Comparison of ENCODE assay signal across 8 cellular contexts in the genomic region with DNA sequence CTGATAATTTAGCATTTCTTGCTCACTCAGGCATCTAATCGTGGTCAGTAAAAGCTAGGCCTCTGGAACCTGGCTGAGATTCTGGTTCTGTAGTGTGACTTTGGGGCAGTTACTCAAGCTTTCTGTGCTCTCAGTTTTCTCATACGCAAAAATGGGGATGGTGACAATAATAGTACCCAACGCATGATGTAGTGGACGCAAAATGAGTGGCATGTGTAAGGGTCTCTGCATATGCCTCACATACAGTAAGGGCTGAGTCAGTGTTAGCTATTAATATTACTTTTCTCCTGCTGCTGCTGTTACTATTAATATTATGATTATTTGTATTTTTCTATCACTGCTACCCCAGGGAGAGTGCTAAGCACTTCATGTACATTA. TPM values are rescaled to one million over a fixed set of nuclear protein-coding genes. Genes with fewer than 3 reads are reported as not detected.
DNase-seq lines count a peak whose midpoint lies in the region; ATAC-seq and TF ChIP-seq lines count a peak whose summit lies in the region.

No MANE protein-coding gene starts in this region.

- no peak for TF ChIP-seq CTCF in BJ (IDR thresholded peaks at IDR 0.05; ENCODE audit: insufficient read depth, low read depth, low read length)
- TF ChIP-seq CTCF in LNCaP clone FGC (IDR thresholded peaks at IDR 0.05; ENCODE audit: control insufficient read depth, extremely low read depth, insufficient read depth), result no peak
- TF ChIP-seq CTCF in choroid plexus epithelial cell (conservative IDR thresholded peaks at IDR 0.05; ENCODE audit: low read depth, low read length), result no peak

- peak overlapping the region; percentile 88 to 96 (median 94) for H3K4me3 Mint-ChIP-seq in naive thymus-derived CD8-positive, alpha-beta T cell

- H3K4me3 ChIP-seq in BJ (ENCODE audit: low read depth, low read length) (peak overlapping the region; percentile 74), LNCaP clone FGC (ENCODE audit: low read depth, low read length) (peak overlapping the region; percentile 64), choroid plexus epithelial cell (ENCODE audit: low read depth, low read length) (peak overlapping the region; percentile 91)

- peaks cover 0 to 22% (median 11%) of the 10 kb centered on the region in 9 donors for H3K9me3 Mint-ChIP-seq in naive thymus-derived CD8-positive, alpha-beta T cell

- peaks cover 7 to 16% (median 10%) of the 10 kb centered on the region in 4 donors for H3K4me1 Mint-ChIP-seq in naive thymus-derived CD8-positive, alpha-beta T cell

- H3K27me3 ChIP-seq in BJ (ENCODE audit: control insufficient read depth, insufficient read depth, low read length), result no peaks in the 10 kb centered on the region

- DNase-seq in BJ (ENCODE audit: low read depth), result no peak
- DNase-seq in LNCaP clone FGC (ENCODE audit: low read depth), result no peak
- no peak for DNase-seq in choroid plexus epithelial cell (ENCODE audit: low read depth)
- DNase-seq in naive thymus-derived CD8-positive, alpha-beta T cell, result no peak
- no peak for DNase-seq in NCI-H226
- no peak for DNase-seq in dedifferentiated amniotic fluid mesenchymal stem cell (ENCODE audit: extremely low spot score)
- no peak for DNase-seq in A172 (ENCODE audit: low spot score)
- no peak for DNase-seq in C1 segment of cervical spinal cord (lab: John Stamatoyannopoulos, UW)

- H3K27ac Mint-ChIP-seq in naive thymus-derived CD8-positive, alpha-beta T cell, result peak overlapping the region in 6 of 10 donors; percentile 34 to 92 (median 61)

- ATAC-seq in naive thymus-derived CD8-positive, alpha-beta T cell, result no peak

- POLR2A ChIA-PET in BJ (lab: Charles Lee), result interaction anchor here (0.5 kb wide), 1 partner anchor 277 kb away, joined by 5 read pairs; no protein-coding TSS in a partner anchor
- POLR2A ChIA-PET in naive thymus-derived CD8-positive, alpha-beta T cell (lab: Charles Lee), result interaction anchor here (1.5 kb wide), 1 partner anchor 17 kb away, joined by 3 read pairs; the partner anchor contains the start of gene ABHD12

- CTCF ChIA-PET in BJ (lab: Yijun Ruan, JAX), result interaction anchor here (0.5 to 4.3 kb wide), 4 partner anchors 10 to 218 kb away, joined by 3 to 32 read pairs (median 4); no protein-coding TSS in a partner anchor

- peaks cover 0 to 13% (median 10%) of the 10 kb centered on the region in 3 donors for H3K36me3 Mint-ChIP-seq in naive thymus-derived CD8-positive, alpha-beta T cell

- H3K36me3 ChIP-seq in BJ (ENCODE audit: control insufficient read depth, insufficient read depth, low read length), result no peaks in the 10 kb centered on the region

- no peaks in the 10 kb centered on the region for H3K27me3 Mint-ChIP-seq in naive thymus-derived CD8-positive, alpha-beta T cell

RNA-seq across cellular contexts. Expression of gene GINS1, which starts 0.7 kb away (rescaled TPM):
- 2.7 and 4.7 TPM in 2 replicates for polyA plus RNA-seq in BJ (2011; rRNA removed)
- polyA minus RNA-seq in BJ (2011; rRNA and poly(A)+ RNA removed), result 2.7 and 3.0 TPM in 2 replicates
- total RNA-seq in naive thymus-derived CD8-positive, alpha-beta T cell, result 1 to 10 TPM in 1 of 2 experiments, under 1 TPM in 1; 0.41 to 1.4 TPM
- under 1 TPM; 0.25 to 0.89 (median 0.30) TPM for polyA plus RNA-seq in naive thymus-derived CD8-positive, alpha-beta T cell
- 42.6 and 48.4 TPM in 2 replicates for total RNA-seq in A172 (2014; rRNA removed; shearing (Covaris generic))

RNA-seq across cellular contexts. Expression of gene ABHD12, which starts 17.5 kb away (rescaled TPM):
- 20.2 and 25.0 TPM in 2 replicates for polyA plus RNA-seq in BJ (2011; rRNA removed)
- polyA minus RNA-seq in BJ (2011; rRNA and poly(A)+ RNA removed), result 18.3 and 21.0 TPM in 2 replicates
- 10 to 100 TPM; 27.4 to 28.9 TPM for total RNA-seq in naive thymus-derived CD8-positive, alpha-beta T cell
- polyA plus RNA-seq in naive thymus-derived CD8-positive, alpha-beta T cell, result 10 to 100 TPM; 20.8 to 24.6 (median 22.5) TPM
- total RNA-seq in A172 (2014; rRNA removed; shearing (Covaris generic)), result 90.9 and 105 TPM in 2 replicates

Comparison
In these comparisons a context has a peak if more than half of its experiments do, and no peak if none do; other contexts are left out.
1. RNA of gene GINS1, which starts 0.7 kb away (total RNA-seq): 42.6 to 48.4 TPM in A172; 0.41 to 1.4 TPM in naive thymus-derived CD8-positive, alpha-beta T cell; every median in the first group is over 10 times any median in the second.
2. Peak in every context shown above with its lines, with median percentiles within 50 percentile points of each other: H3K4me3 ChIP-seq.